In the genomic region with DNA sequence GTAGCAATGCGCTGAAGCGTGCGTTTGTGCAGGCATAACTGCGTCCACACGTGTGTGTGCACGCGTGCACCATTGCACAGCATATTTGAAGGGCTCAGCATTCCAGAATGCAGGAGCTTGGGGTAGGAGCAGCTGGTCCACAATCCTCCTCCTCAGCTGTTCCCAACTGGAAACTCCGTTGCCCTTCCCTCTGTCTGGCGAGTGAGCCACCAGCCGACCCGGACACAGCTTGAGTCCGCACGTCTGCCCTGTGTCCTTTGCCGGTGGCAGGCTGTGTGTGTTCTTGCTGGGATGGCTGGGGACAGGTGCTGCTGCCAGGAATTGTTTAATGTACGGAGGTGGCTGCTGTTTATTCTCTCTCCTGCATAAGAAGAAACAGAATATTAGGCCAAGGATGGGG, we compare ENCODE assay signal across 1 cellular context.
TF ChIP-seq lines count a peak whose summit lies in the region.

No MANE protein-coding gene starts in this region.

TF ChIP-seq in GM23338, 12 proteins besides CTCF, POLR2A, EP300 and RAD21 (continued from another document):
- TF ChIP-seq, protein P1, sequence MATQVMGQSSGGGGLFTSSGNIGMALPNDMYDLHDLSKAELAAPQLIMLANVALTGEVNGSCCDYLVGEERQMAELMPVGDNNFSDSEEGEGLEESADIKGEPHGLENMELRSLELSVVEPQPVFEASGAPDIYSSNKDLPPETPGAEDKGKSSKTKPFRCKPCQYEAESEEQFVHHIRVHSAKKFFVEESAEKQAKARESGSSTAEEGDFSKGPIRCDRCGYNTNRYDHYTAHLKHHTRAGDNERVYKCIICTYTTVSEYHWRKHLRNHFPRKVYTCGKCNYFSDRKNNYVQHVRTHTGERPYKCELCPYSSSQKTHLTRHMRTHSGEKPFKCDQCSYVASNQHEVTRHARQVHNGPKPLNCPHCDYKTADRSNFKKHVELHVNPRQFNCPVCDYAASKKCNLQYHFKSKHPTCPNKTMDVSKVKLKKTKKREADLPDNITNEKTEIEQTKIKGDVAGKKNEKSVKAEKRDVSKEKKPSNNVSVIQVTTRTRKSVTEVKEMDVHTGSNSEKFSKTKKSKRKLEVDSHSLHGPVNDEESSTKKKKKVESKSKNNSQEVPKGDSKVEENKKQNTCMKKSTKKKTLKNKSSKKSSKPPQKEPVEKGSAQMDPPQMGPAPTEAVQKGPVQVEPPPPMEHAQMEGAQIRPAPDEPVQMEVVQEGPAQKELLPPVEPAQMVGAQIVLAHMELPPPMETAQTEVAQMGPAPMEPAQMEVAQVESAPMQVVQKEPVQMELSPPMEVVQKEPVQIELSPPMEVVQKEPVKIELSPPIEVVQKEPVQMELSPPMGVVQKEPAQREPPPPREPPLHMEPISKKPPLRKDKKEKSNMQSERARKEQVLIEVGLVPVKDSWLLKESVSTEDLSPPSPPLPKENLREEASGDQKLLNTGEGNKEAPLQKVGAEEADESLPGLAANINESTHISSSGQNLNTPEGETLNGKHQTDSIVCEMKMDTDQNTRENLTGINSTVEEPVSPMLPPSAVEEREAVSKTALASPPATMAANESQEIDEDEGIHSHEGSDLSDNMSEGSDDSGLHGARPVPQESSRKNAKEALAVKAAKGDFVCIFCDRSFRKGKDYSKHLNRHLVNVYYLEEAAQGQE (IDR thresholded peaks at IDR 0.05; ENCODE audit: unreplicated experiment) = no peak
- TF ChIP-seq STAT1 (IDR thresholded peaks at IDR 0.05; ENCODE audit: unreplicated experiment) = no peak
- TF ChIP-seq EZH2phosphoT487 (IDR thresholded peaks at IDR 0.05; ENCODE audit: unreplicated experiment) = no peak
- no peak for TF ChIP-seq POLR2AphosphoS5 (IDR thresholded peaks at IDR 0.05; ENCODE audit: low read depth)
- no peak for TF ChIP-seq ZNF114 (CRISPR knock-in tag; IDR thresholded peaks at IDR 0.05)
- TF ChIP-seq, protein P2, sequence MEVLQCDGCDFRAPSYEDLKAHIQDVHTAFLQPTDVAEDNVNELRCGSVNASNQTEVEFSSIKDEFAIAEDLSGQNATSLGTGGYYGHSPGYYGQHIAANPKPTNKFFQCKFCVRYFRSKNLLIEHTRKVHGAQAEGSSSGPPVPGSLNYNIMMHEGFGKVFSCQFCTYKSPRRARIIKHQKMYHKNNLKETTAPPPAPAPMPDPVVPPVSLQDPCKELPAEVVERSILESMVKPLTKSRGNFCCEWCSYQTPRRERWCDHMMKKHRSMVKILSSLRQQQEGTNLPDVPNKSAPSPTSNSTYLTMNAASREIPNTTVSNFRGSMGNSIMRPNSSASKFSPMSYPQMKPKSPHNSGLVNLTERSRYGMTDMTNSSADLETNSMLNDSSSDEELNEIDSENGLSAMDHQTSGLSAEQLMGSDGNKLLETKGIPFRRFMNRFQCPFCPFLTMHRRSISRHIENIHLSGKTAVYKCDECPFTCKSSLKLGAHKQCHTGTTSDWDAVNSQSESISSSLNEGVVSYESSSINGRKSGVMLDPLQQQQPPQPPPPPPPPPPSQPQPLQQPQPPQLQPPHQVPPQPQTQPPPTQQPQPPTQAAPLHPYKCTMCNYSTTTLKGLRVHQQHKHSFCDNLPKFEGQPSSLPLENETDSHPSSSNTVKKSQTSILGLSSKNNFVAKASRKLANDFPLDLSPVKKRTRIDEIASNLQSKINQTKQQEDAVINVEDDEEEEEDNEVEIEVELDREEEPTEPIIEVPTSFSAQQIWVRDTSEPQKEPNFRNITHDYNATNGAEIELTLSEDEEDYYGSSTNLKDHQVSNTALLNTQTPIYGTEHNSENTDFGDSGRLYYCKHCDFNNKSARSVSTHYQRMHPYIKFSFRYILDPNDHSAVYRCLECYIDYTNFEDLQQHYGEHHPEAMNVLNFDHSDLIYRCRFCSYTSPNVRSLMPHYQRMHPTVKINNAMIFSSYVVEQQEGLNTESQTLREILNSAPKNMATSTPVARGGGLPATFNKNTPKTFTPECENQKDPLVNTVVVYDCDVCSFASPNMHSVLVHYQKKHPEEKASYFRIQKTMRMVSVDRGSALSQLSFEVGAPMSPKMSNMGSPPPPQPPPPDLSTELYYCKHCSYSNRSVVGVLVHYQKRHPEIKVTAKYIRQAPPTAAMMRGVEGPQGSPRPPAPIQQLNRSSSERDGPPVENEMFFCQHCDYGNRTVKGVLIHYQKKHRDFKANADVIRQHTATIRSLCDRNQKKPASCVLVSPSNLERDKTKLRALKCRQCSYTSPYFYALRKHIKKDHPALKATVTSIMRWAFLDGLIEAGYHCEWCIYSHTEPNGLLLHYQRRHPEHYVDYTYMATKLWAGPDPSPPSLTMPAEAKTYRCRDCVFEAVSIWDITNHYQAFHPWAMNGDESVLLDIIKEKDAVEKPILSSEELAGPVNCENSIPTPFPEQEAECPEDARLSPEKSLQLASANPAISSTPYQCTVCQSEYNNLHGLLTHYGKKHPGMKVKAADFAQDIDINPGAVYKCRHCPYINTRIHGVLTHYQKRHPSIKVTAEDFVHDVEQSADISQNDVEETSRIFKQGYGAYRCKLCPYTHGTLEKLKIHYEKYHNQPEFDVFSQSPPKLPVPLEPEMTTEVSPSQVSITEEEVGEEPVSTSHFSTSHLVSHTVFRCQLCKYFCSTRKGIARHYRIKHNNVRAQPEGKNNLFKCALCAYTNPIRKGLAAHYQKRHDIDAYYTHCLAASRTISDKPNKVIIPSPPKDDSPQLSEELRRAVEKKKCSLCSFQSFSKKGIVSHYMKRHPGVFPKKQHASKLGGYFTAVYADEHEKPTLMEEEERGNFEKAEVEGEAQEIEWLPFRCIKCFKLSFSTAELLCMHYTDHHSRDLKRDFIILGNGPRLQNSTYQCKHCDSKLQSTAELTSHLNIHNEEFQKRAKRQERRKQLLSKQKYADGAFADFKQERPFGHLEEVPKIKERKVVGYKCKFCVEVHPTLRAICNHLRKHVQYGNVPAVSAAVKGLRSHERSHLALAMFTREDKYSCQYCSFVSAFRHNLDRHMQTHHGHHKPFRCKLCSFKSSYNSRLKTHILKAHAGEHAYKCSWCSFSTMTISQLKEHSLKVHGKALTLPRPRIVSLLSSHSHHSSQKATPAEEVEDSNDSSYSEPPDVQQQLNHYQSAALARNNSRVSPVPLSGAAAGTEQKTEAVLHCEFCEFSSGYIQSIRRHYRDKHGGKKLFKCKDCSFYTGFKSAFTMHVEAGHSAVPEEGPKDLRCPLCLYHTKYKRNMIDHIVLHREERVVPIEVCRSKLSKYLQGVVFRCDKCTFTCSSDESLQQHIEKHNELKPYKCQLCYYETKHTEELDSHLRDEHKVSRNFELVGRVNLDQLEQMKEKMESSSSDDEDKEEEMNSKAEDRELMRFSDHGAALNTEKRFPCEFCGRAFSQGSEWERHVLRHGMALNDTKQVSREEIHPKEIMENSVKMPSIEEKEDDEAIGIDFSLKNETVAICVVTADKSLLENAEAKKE (CRISPR knock-in tag; IDR thresholded peaks at IDR 0.05) = no peak
- no peak for TF ChIP-seq JUNB (IDR thresholded peaks at IDR 0.05; ENCODE audit: unreplicated experiment)
TF ChIP-seq in GM23338: peak in this region for 0.
